ENCODE assay signal across 9 cellular contexts in the genomic region with DNA sequence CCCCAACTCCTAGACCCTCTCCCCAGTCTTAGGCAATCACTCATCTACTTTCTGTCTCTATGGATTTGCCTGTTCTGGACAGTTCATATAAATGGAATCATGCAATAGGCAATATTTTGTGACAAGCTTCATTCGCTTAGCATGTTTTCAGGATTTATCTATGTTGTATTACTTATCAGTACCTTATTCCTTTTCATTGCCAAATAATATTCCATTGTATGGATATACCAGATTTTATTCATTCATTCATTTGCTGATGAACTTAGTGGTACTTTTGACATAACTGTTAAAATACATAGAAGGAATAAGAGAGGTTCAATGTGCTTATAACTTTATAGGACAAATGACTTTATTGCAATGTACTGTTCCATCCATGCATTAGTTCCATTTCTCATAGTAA.
"Had no signal": no experiment of that assay in that cellular context is flagged by ENCODE, and none has a peak within 500 bp of the region (broad histone marks: within the 10 kb centered on the region; RNA-seq: fewer than 3 reads in every experiment).

No MANE protein-coding gene starts in this region.

- H2AFZ ChIP-seq: GM23248 had no signal

- H3K4me3 ChIP-seq: GM23248 had no signal

- FAIRE-seq: H54, HepG2 had no signal

- H3K27ac ChIP-seq: GM23248, HL-60 had no signal

- ATAC-seq: HepG2 had no signal

- H3K9ac ChIP-seq: GM23248 had no signal

- DNase-seq: GM23248, GOT3, H9, HCEC 1CT, HFFc6, KG1 had no signal
